1 cellular context compared by ENCODE assay signal in genomic region chr20:50245561-50246366, GRCh38.
A peak's percentile ranks its signal among the peaks of the same experiment; 100 is the strongest.
TF ChIP-seq lines count a peak whose summit lies in the region.

No MANE protein-coding gene starts in this region.

TF ChIP-seq in HepG2, 621 proteins besides CTCF, POLR2A, EP300 and RAD21 (continued from another document):
- TF ChIP-seq MED8 (CRISPR knock-in tag; IDR thresholded peaks at IDR 0.05; ENCODE audit: insufficient replicate concordance) (peak; percentile 30), RARG (CRISPR knock-in tag; IDR thresholded peaks at IDR 0.05; ENCODE audit: low read depth) (no peak), DNMT3B (CRISPR knock-in tag; conservative IDR thresholded peaks at IDR 0.05) (no peak), ZNF225 (CRISPR knock-in tag; IDR thresholded peaks at IDR 0.05) (peak; percentile 7; the same call in 1 of the 2 replicates), FOSL1 (CRISPR knock-in tag; IDR thresholded peaks at IDR 0.05; ENCODE audit: borderline replicate concordance) (no peak), KDM2A (CRISPR knock-in tag; IDR thresholded peaks at IDR 0.05; ENCODE audit: borderline replicate concordance, low read depth) (no peak), RFX5 (IDR thresholded peaks at IDR 0.05; ENCODE audit: low read depth, low read length) (no peak), HOXA3 (CRISPR knock-in tag; IDR thresholded peaks at IDR 0.05) (no peak), PAWR (CRISPR knock-in tag; IDR thresholded peaks at IDR 0.05; ENCODE audit: borderline replicate concordance) (no peak), SALL1 (CRISPR knock-in tag; IDR thresholded peaks at IDR 0.05) (peak; percentile 21; the same call in 1 of the 2 replicates), NCOA1 (CRISPR knock-in tag; IDR thresholded peaks at IDR 0.05) (peak; percentile 49; the same call in 1 of the 2 replicates), ZNF567 (CRISPR knock-in tag; IDR thresholded peaks at IDR 0.05; ENCODE audit: borderline replicate concordance) (no peak), HES4 (CRISPR knock-in tag; IDR thresholded peaks at IDR 0.05; ENCODE audit: borderline replicate concordance) (no peak), ZNF687 (CRISPR knock-in tag; IDR thresholded peaks at IDR 0.05) (peak; percentile 53; the same call in 1 of the 2 replicates), ZNF232 (CRISPR knock-in tag; IDR thresholded peaks at IDR 0.05; ENCODE audit: borderline replicate concordance) (no peak), ARNT (IDR thresholded peaks at IDR 0.05) (no peak), NFATC3 (CRISPR knock-in tag; IDR thresholded peaks at IDR 0.05) (0 out of 2 replicates have a peak, but pooled peaks have one; percentile 59), TP53 (CRISPR knock-in tag; conservative IDR thresholded peaks at IDR 0.05) (0 out of 2 replicates have a peak, but pooled peaks have one; percentile 20), TOPORS (CRISPR knock-in tag; IDR thresholded peaks at IDR 0.05) (0 out of 2 replicates have a peak, but pooled peaks have one; percentile 41), ZNF563 (CRISPR knock-in tag; IDR thresholded peaks at IDR 0.05) (no peak), SRSF1 (optimal IDR thresholded peaks at IDR 0.05; ENCODE audit: low read depth, low read length) (no peak), HMG20A (CRISPR knock-in tag; IDR thresholded peaks at IDR 0.05; ENCODE audit: borderline replicate concordance) (no peak), GABPB1 (CRISPR knock-in tag; IDR thresholded peaks at IDR 0.05) (0 out of 2 replicates have a peak, but pooled peaks have one; percentile 6), NR2F6 (IDR thresholded peaks at IDR 0.05) (peak; percentile 56; the same call in 1 of the 2 replicates), NR2F6 (CRISPR knock-in tag; IDR thresholded peaks at IDR 0.05) (peak; percentile 66; the same call in 1 of the 2 replicates), RBM39 (IDR thresholded peaks at IDR 0.05; ENCODE audit: low read depth, low read length, poor library complexity, severe bottlenecking) (no peak), ZNF136 (CRISPR knock-in tag; IDR thresholded peaks at IDR 0.05; ENCODE audit: low read depth) (0 out of 2 replicates have a peak, but pooled peaks have one; percentile 56), CSRNP1 (CRISPR knock-in tag; IDR thresholded peaks at IDR 0.05) (no peak), GATAD1 (CRISPR knock-in tag; IDR thresholded peaks at IDR 0.05) (no peak), MED1 (CRISPR knock-in tag; IDR thresholded peaks at IDR 0.05) (no peak), ZKSCAN1 (IDR thresholded peaks at IDR 0.05; ENCODE audit: low read length) (peak; percentile 83), ZNF274 (CRISPR knock-in tag; IDR thresholded peaks at IDR 0.05) (0 out of 2 replicates have a peak, but pooled peaks have one; percentile 12), NCOR1 (IDR thresholded peaks at IDR 0.05; ENCODE audit: borderline replicate concordance, low read length) (no peak), ZNF230 (CRISPR knock-in tag; IDR thresholded peaks at IDR 0.05) (0 out of 2 replicates have a peak, but pooled peaks have one; percentile 16), NR2F1 (CRISPR knock-in tag; IDR thresholded peaks at IDR 0.05) (peak in 1 of 2 experiments; percentile 55; a peak in 2 of 4 replicates), GATAD2A (CRISPR knock-in tag; IDR thresholded peaks at IDR 0.05) (peak; percentile 52; the same call in 1 of the 2 replicates), PRPF4 (IDR thresholded peaks at IDR 0.05; ENCODE audit: low read depth, low read length, poor library complexity, severe bottlenecking) (no peak), GMEB2 (CRISPR knock-in tag; IDR thresholded peaks at IDR 0.05; ENCODE audit: low read depth) (no peak), ZNF512 (CRISPR knock-in tag; IDR thresholded peaks at IDR 0.05) (no peak), MYPOP (CRISPR knock-in tag; IDR thresholded peaks at IDR 0.05) (no peak), ZNF615 (CRISPR knock-in tag; IDR thresholded peaks at IDR 0.05; ENCODE audit: borderline replicate concordance) (no peak), CBX1 (IDR thresholded peaks at IDR 0.05; ENCODE audit: low read depth) (no peak), SAP130 (CRISPR knock-in tag; IDR thresholded peaks at IDR 0.05; ENCODE audit: low read depth) (peak; percentile 23; the same call in 1 of the 2 replicates), MAX (IDR thresholded peaks at IDR 0.05) (no peak), KDM1A (CRISPR knock-in tag; IDR thresholded peaks at IDR 0.05) (peak; percentile 87), GATA4 (IDR thresholded peaks at IDR 0.05; ENCODE audit: borderline replicate concordance, low read depth) (no peak), ZNF44 (CRISPR knock-in tag; IDR thresholded peaks at IDR 0.05) (0 out of 2 replicates have a peak, but pooled peaks have one; percentile 29), NCOA2 (CRISPR knock-in tag; IDR thresholded peaks at IDR 0.05) (0 out of 2 replicates have a peak, but pooled peaks have one; percentile 5), POGZ (CRISPR knock-in tag; IDR thresholded peaks at IDR 0.05) (0 out of 2 replicates have a peak, but pooled peaks have one; percentile 25)
- TF ChIP-seq, protein P1, sequence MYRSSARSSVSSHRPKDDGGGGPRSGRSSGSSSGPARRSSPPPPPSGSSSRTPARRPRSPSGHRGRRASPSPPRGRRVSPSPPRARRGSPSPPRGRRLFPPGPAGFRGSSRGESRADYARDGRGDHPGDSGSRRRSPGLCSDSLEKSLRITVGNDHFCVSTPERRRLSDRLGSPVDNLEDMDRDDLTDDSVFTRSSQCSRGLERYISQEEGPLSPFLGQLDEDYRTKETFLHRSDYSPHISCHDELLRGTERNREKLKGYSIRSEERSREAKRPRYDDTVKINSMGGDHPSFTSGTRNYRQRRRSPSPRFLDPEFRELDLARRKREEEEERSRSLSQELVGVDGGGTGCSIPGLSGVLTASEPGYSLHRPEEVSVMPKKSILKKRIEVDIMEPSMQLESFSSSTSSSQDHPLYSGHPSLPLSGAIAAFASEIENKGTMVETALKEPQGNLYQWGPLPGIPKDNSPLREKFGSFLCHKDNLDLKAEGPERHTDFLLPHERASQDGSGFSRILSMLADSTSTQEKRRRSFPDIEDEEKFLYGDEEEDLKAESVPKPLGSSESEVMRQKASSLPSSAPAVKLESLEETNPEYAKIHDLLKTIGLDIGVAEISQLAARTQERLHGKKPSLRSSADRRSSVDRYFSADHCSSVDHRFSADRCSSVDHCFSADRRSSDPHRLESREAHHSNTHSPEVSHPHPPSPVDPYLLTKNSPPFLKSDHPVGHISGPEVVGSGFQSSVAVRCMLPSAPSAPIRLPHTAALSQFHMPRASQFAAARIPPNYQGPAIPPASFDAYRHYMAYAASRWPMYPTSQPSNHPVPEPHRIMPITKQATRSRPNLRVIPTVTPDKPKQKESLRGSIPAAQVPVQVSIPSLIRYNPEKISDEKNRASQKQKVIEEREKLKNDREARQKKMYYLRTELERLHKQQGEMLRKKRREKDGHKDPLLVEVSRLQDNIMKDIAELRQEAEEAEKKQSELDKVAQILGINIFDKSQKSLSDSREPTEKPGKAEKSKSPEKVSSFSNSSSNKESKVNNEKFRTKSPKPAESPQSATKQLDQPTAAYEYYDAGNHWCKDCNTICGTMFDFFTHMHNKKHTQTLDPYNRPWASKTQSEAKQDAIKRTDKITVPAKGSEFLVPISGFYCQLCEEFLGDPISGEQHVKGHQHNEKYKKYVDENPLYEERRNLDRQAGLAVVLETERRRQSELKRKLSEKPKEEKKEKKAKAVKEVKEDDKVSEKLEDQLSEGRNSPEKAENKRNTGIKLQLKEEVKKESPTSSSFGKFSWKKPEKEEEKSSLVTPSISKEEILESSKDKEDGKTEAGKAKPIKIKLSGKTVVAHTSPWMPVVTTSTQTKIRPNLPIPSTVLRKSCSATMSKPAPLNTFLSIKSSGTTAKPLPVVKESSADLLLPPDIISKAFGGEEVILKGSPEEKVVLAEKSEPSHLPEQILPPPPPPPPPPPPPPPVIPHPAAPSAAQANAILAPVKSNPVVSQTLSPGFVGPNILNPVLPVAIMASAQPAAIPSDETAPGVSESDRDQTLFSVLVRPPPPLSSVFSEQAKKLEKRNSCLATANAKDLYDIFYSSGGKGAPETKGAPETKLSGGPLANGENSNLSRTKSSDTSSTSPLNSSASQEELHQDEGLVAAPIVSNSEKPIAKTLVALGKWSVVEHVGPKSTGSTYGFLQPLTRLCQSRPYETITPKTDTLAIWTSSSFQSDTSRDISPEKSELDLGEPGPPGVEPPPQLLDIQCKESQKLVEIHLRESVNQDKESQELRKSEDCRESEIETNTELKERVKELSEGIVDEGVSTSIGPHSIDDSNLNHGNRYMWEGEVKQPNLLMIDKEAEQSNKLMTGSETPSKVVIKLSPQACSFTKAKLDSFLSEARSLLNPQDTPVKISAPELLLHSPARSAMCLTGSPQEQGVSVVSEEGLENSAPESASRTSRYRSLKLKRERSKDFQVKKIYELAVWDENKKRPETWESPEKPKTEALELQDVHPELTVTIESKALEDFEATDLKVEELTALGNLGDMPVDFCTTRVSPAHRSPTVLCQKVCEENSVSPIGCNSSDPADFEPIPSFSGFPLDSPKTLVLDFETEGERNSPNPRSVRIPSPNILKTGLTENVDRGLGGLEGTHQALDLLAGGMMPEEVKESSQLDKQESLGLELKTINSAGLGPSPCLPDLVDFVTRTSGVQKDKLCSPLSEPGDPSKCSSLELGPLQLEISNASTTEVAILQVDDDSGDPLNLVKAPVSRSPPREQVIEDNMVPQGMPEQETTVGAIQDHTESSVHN (CRISPR knock-in tag; IDR thresholded peaks at IDR 0.05) = no peak
